8 cellular contexts compared by ENCODE assay signal in genomic region chr2:168246072-168246482, GRCh38. TPM values are rescaled to one million over a fixed set of nuclear protein-coding genes. Genes with fewer than 3 reads are reported as not detected.
A peak's percentile ranks its signal among the peaks of the same experiment; 100 is the strongest.
DNase-seq lines count a peak whose midpoint lies in the region; ATAC-seq, FAIRE-seq and TF ChIP-seq lines count a peak whose summit lies in the region.

No MANE protein-coding gene starts in this region.

- H3K9me3 Mint-ChIP-seq in activated naive CD4-positive, alpha-beta T cell treated with anti-CD3 and anti-CD28 coated beads, Interleukin-2, amount 10 ng/mL, durations not matched to agents 7 days and 5 days: no peaks in the 10 kb centered on the region

- intact Hi-C loops in GM12878 (cut with micrococcal nuclease; ENCODE audit: unreplicated experiment): no loop called here
- intact Hi-C loops in lower leg skin (cut with DNase I; ENCODE audit: low total_unique reads): loop anchor here (10.0 kb wide), 1 partner anchor 909 kb away; no protein-coding TSS in a partner anchor
- intact Hi-C loops in sciatic nerve (cut with DNase I): no loop called here

- FAIRE-seq in GM12878 (lab: Jason Lieb, UNC): no peak

- peaks cover 45% of the 10 kb centered on the region for H3K4me1 Mint-ChIP-seq in activated naive CD4-positive, alpha-beta T cell treated with anti-CD3 and anti-CD28 coated beads, Interleukin-2, amount 10 ng/mL, durations not matched to agents 7 days and 5 days

- H3K27ac ChIP-seq in GM12878 (ENCODE audit: control insufficient read depth, insufficient read depth) (no peak overlapping the region), urinary bladder (ENCODE audit: low read depth) (no peak overlapping the region)

- H3K4me2 ChIP-seq in GM12878 (ENCODE audit: control insufficient read depth, insufficient read depth): peak overlapping the region; percentile 55; the same call in 1 of the 2 replicates

- SMC1A ChIA-PET in GM12878 (lab: Charles Lee; ENCODE audit: uncharacterized antibody, unreplicated experiment): no interaction called here

- RAD21 ChIA-PET in GM12878 (lab: Charles Lee; ENCODE audit: unreplicated experiment): no interaction called here

- H3K9me3 ChIP-seq in GM12878 (replicated peaks; ENCODE audit: control insufficient read depth, insufficient read depth, low read length): no peaks in the 10 kb centered on the region; the same call in 2 of the 3 replicates

- DNase-seq in activated naive CD4-positive, alpha-beta T cell treated with anti-CD3 and anti-CD28 coated beads, Interleukin-2, amount 10 ng/mL, durations not matched to agents 7 days and 5 days: no peak
- no peak for DNase-seq in activated naive CD4-positive, alpha-beta T cell treated with anti-CD3 and anti-CD28 coated beads, Interleukin-2, amount 50 U/mL, for 16 hours
- DNase-seq in GM12878 (ENCODE audit: low read depth, low spot score): no peak
- no peak for DNase-seq in lower leg skin (ENCODE audit: low spot score in 2 of 2)
- DNase-seq in cerebellar nuclear complex (lab: John Stamatoyannopoulos, UW): no peak
- no peak for DNase-seq in sciatic nerve (ENCODE audit: low spot score)
- DNase-seq in NK-92 (lab: John Stamatoyannopoulos, UW; ENCODE audit: unreplicated experiment): no peak

- H3K36me3 ChIP-seq in GM12878 (ENCODE audit: control insufficient read depth in 2 of 2, insufficient read depth in 2 of 2, low read length in 1 of 2): no peaks in the 10 kb centered on the region
- H3K36me3 ChIP-seq in urinary bladder (ENCODE audit: insufficient read depth): no peaks in the 10 kb centered on the region

- H4K20me1 ChIP-seq in GM12878 (ENCODE audit: control insufficient read depth, insufficient read depth): no peaks in the 10 kb centered on the region

- in situ Hi-C loops in GM12878 (cut with MboI): no loop called here

- H3K4me3 Mint-ChIP-seq in activated naive CD4-positive, alpha-beta T cell treated with anti-CD3 and anti-CD28 coated beads, Interleukin-2, amount 10 ng/mL, durations not matched to agents 7 days and 5 days: peak overlapping the region; percentile 92

- no peak for TF ChIP-seq EP300 in GM12878 (IDR thresholded peaks at IDR 0.05; ENCODE audit: borderline replicate concordance in 1 of 2, control insufficient read depth in 1 of 2, low read depth in 2 of 2, low read length in 2 of 2)

- POLR2A ChIA-PET in GM12878 (lab: Charles Lee): no interaction called here

- CTCF ChIA-PET in activated naive CD4-positive, alpha-beta T cell treated with anti-CD3 and anti-CD28 coated beads, Interleukin-2, amount 10 ng/mL, durations not matched to agents 7 days and 5 days (lab: Charles Lee): interaction anchor here (1.9 kb wide), 1 partner anchor 51 kb away, joined by 7 read pairs; no protein-coding TSS in a partner anchor
- CTCF ChIA-PET in GM12878 (lab: Yijun Ruan, JAX): no interaction called here

- no TSS peak for BruUV-seq in GM12878 (replicated peaks; lab: Mats Ljungman, UMichigan)

- H2AFZ ChIP-seq in GM12878 (ENCODE audit: control insufficient read depth, low read depth, low read length): no peak overlapping the region; the same call in 1 of the 2 replicates

- H3K4me1 ChIP-seq in GM12878 (ENCODE audit: control insufficient read depth, insufficient read depth, low read length) (no peaks in the 10 kb centered on the region), urinary bladder (ENCODE audit: insufficient read depth) (peaks cover 4% of the 10 kb centered on the region)

- H3K9ac ChIP-seq in GM12878 (ENCODE audit: control insufficient read depth, insufficient read depth, low read length): no peak overlapping the region

- peaks cover 4% of the 10 kb centered on the region for H3K36me3 Mint-ChIP-seq in activated naive CD4-positive, alpha-beta T cell treated with anti-CD3 and anti-CD28 coated beads, Interleukin-2, amount 10 ng/mL, durations not matched to agents 7 days and 5 days

- H3K27me3 ChIP-seq in GM12878 (replicated peaks in 1 of 2; ENCODE audit: control insufficient read depth in 2 of 2, insufficient read depth in 2 of 2, low read length in 1 of 2): peaks cover 3 to 32% of the 10 kb centered on the region in 2 experiments

- TF ChIP-seq RAD21 in GM12878 (IDR thresholded peaks at IDR 0.05; ENCODE audit: insufficient read depth, low read depth, low read length): no peak

- H3K4me3 ChIP-seq in GM12878 (0 out of 2 replicates have a peak overlapping the region, but pooled peaks have one; percentile 64), lower leg skin (ENCODE audit: low read depth, poor library complexity, severe bottlenecking) (peak overlapping the region; percentile 49), urinary bladder (ENCODE audit: low read depth, low read length) (peak overlapping the region; percentile 97)

- H3K27me3 Mint-ChIP-seq in activated naive CD4-positive, alpha-beta T cell treated with anti-CD3 and anti-CD28 coated beads, Interleukin-2, amount 10 ng/mL, durations not matched to agents 7 days and 5 days: no peaks in the 10 kb centered on the region

- peak overlapping the region; percentile 96 for H3K27ac Mint-ChIP-seq in activated naive CD4-positive, alpha-beta T cell treated with anti-CD3 and anti-CD28 coated beads, Interleukin-2, amount 10 ng/mL, durations not matched to agents 7 days and 5 days

- no peak for ATAC-seq in GM12878
- no peak for ATAC-seq in sciatic nerve

- H3K79me2 ChIP-seq in GM12878 (ENCODE audit: control insufficient read depth, insufficient read depth, low read length): no peaks in the 10 kb centered on the region

- TF ChIP-seq POLR2A in GM12878 (IDR thresholded peaks at IDR 0.05; ENCODE audit: low read depth, low read length) (no peak), lower leg skin (IDR thresholded peaks at IDR 0.05) (no peak)

- WGBS in GM12878 (ENCODE audit: insufficient coverage, insufficient replicate concordance, low lambda C conversion rate, missing lambda C conversion rate): 10% methylated on average over 11 of the region's 11 CpGs
- WGBS in lower leg skin, 2 donors: 24 to 26% methylated on average over 11 of the region's 11 CpGs
- 22% methylated on average over 11 of the region's 11 CpGs for WGBS in urinary bladder

- TF ChIP-seq CTCF in GM12878 (IDR thresholded peaks at IDR 0.05 in 2 of 3, conservative IDR thresholded peaks at IDR 0.05 in 1 of 3; ENCODE audit: control insufficient read depth in 2 of 3, extremely low read depth in 1 of 3, insufficient read depth in 1 of 3, low read depth in 3 of 3, low read length in 3 of 3) (no peak), lower leg skin (IDR thresholded peaks at IDR 0.05) (no peak)

TF ChIP-seq in GM12878, 131 proteins besides CTCF, POLR2A, EP300 and RAD21 (continues in another document):
- TF ChIP-seq SP1 (IDR thresholded peaks at IDR 0.05; ENCODE audit: low read depth, low read length) (no peak), ATF7 (IDR thresholded peaks at IDR 0.05; ENCODE audit: low read depth) (no peak), WRNIP1 (IDR thresholded peaks at IDR 0.05; ENCODE audit: borderline replicate concordance, low read depth, low read length) (no peak), HCFC1 (IDR thresholded peaks at IDR 0.05; ENCODE audit: low read length) (no peak), ZNF24 (IDR thresholded peaks at IDR 0.05) (no peak), CREM (IDR thresholded peaks at IDR 0.05; ENCODE audit: low read depth) (no peak)

RNA-seq across cellular contexts. Expression of gene STK39, which starts 1.3 kb away (rescaled TPM):
- total RNA-seq in GM12878 (2013; cell fraction: nucleolus; rRNA removed): not detected in 2 replicates
- not detected in 2 replicates for total RNA-seq in GM12878 (2014; rRNA removed)
- total RNA-seq in GM12878 (2014; rRNA removed; fragmentation: Illumina TruSeq; extraction: Trizol): 0.05 and 0.09 TPM in 2 replicates
- 0.05 and 0.21 TPM in 2 replicates for total RNA-seq in GM12878 (2021)
- 0.08 TPM for polyA plus RNA-seq in GM12878 (2011; ENCODE audit: low read depth)
- polyA plus RNA-seq in GM12878 (2011; rRNA removed): 0.07 and 0.10 TPM in 2 replicates
- polyA plus RNA-seq in GM12878 (2011; cell fraction: cytosol; rRNA removed): 0.07 TPM in 1 of 2 replicates, not detected in the other
- not detected in 2 replicates for polyA plus RNA-seq in GM12878 (2011; cell fraction: nucleus; rRNA removed)
- 0.18 and 0.28 TPM in 2 replicates for polyA plus RNA-seq in GM12878 (2012)
- 0.03 and 0.30 TPM in 2 replicates for polyA plus RNA-seq in GM12878 (2014; fragmentation: Illumina TruSeq; extraction: Trizol)
- polyA plus RNA-seq in GM12878 (2014; fragmentation: Nextera tagmentation; extraction: Ambion mirVana): under 1 TPM in 1 of 2 experiments, not detected in 1; 0.04 TPM
- 0.03 TPM in 1 of 2 replicates, not detected in the other for polyA plus RNA-seq in GM12878 (2014; rRNA removed)
- not detected for polyA plus RNA-seq in GM12878 (2016; fragmentation: Nextera tagmentation; extraction: Ambion mirVana)
- polyA minus RNA-seq in GM12878 (2011; rRNA and poly(A)+ RNA removed): not detected in 2 replicates
- not detected in 2 replicates for polyA minus RNA-seq in GM12878 (2011; cell fraction: cytosol; rRNA and poly(A)+ RNA removed)
- not detected in 2 replicates for polyA minus RNA-seq in GM12878 (2011; cell fraction: nucleus; rRNA and poly(A)+ RNA removed)
- 10 to 100 TPM in 3 of 4 donors, 1 to 10 TPM in 1; 8.9 to 28.3 (median 14.5) TPM for total RNA-seq in lower leg skin
- total RNA-seq in urinary bladder: 37.7 TPM
- polyA plus RNA-seq in urinary bladder: 17.5 TPM
- total RNA-seq in sciatic nerve: 19.0 TPM

Comparison
In these comparisons a context has a peak if more than half of its experiments do, and no peak if none do; other contexts are left out.
1. RNA of gene STK39, which starts 1.3 kb away (total RNA-seq): 37.7 TPM in urinary bladder (single experiment), 19.0 TPM in sciatic nerve (single experiment) and 8.9 to 28.3 TPM in lower leg skin; 0.05 to 0.21 TPM in GM12878; every median in the first group is over 4 times any median in the second.
2. Peak in every context shown above with its lines, with median percentiles within 50 percentile points of each other: H3K4me3 ChIP-seq.